Comparison of ENCODE assay signal across 1 cellular context in genomic region chr4:126779446-126780166, GRCh38.
TF ChIP-seq lines count a peak whose summit lies in the region.

No MANE protein-coding gene starts in this region.

TF ChIP-seq in K562, 482 proteins besides CTCF, POLR2A, EP300 and RAD21 (continued from another document and continues in another):
- TF ChIP-seq ARID3A (IDR thresholded peaks at IDR 0.05; ENCODE audit: borderline replicate concordance, low read depth, low read length) (no peak), ZNF592 (IDR thresholded peaks at IDR 0.05) (peak; percentile 93), ZNF707 (CRISPR knock-in tag; conservative IDR thresholded peaks at IDR 0.05) (no peak), JUND (IDR thresholded peaks at IDR 0.05; ENCODE audit: borderline replicate concordance, low read depth, low read length) (no peak), JUND (tag; IDR thresholded peaks at IDR 0.05; ENCODE audit: borderline replicate concordance, low read depth, low read length) (peak; percentile 12; the same call in 1 of the 3 replicates), ZNF274 (IDR thresholded peaks at IDR 0.05; ENCODE audit: borderline replicate concordance, low read depth, low read length) (no peak), CHD7 (IDR thresholded peaks at IDR 0.05; ENCODE audit: low read depth, low read length) (no peak), ZNF583 (CRISPR knock-in tag; IDR thresholded peaks at IDR 0.05) (0 out of 2 replicates have a peak, but pooled peaks have one; percentile 24), HCFC1 (IDR thresholded peaks at IDR 0.05; ENCODE audit: low read depth, low read length) (no peak), MEIS2 (IDR thresholded peaks at IDR 0.05; ENCODE audit: partially characterized antibody) (peak; percentile 36), CHAMP1 (IDR thresholded peaks at IDR 0.05) (no peak), ELF1 (tag; IDR thresholded peaks at IDR 0.05) (peak; percentile 41; the same call in 1 of the 2 replicates), ATF3 (IDR thresholded peaks at IDR 0.05) (no peak), ATF3 (CRISPR knock-in tag; conservative IDR thresholded peaks at IDR 0.05) (no peak), CTBP1 (IDR thresholded peaks at IDR 0.05; ENCODE audit: borderline replicate concordance) (peak; percentile 63; the same call in 1 of the 2 replicates), HDGF (IDR thresholded peaks at IDR 0.05) (no peak), ZMIZ1 (IDR thresholded peaks at IDR 0.05; ENCODE audit: low read depth in 2 of 2, low read length in 2 of 2) (0 out of 4 replicates have a peak, but pooled peaks of 1 of the 2 experiments have one; percentile 16), USF2 (CRISPR knock-in tag; IDR thresholded peaks at IDR 0.05) (no peak), DMBX1 (CRISPR knock-in tag; IDR thresholded peaks at IDR 0.05; ENCODE audit: borderline replicate concordance) (0 out of 2 replicates have a peak, but pooled peaks have one; percentile 18), HNRNPL (IDR thresholded peaks at IDR 0.05; ENCODE audit: low read depth, low read length) (no peak), TAF7 (tag; IDR thresholded peaks at IDR 0.05) (no peak), ZKSCAN8 (CRISPR knock-in tag; IDR thresholded peaks at IDR 0.05) (peak; percentile 55; the same call in 1 of the 2 replicates), ZNF24 (IDR thresholded peaks at IDR 0.05) (peak; percentile 64; the same call in 1 of the 2 replicates), YBX1 (IDR thresholded peaks at IDR 0.05) (no peak)
